Comparison of ENCODE assay signal across 19 cellular contexts in genomic region chr5:67510204-67510603, GRCh38.
DNase-seq lines count a peak whose midpoint lies in the region; ATAC-seq and TF ChIP-seq lines count a peak whose summit lies in the region.
"Had no signal": no experiment of that assay in that cellular context is flagged by ENCODE, and none has a peak within 500 bp of the region (broad histone marks: within the 10 kb centered on the region; RNA-seq: fewer than 3 reads in every experiment).

No MANE protein-coding gene starts in this region.

- no peaks in the 10 kb centered on the region for H3K36me3 ChIP-seq in DND-41 (ENCODE audit: insufficient read depth, low read length)
- no peaks in the 10 kb centered on the region for H3K36me3 ChIP-seq in mucosa of descending colon (ENCODE audit: low read depth)
- no peaks in the 10 kb centered on the region for H3K36me3 ChIP-seq in SJCRH30
- no peaks in the 10 kb centered on the region for H3K36me3 ChIP-seq in Peyer's patch

- H3K27ac ChIP-seq in DND-41 (ENCODE audit: low read length) (no peak overlapping the region), SJCRH30 (no peak overlapping the region), Peyer's patch (no peak overlapping the region)
- H3K27ac ChIP-seq: PC-9 had no signal

- POLR2A ChIA-PET in T-cell (lab: Charles Lee), result no interaction called here

- H4K20me1 ChIP-seq in DND-41 (ENCODE audit: insufficient read depth, low read length), result no peaks in the 10 kb centered on the region

- H3K9me3 ChIP-seq in DND-41 (ENCODE audit: insufficient read depth, low read length, severe bottlenecking) (no peaks in the 10 kb centered on the region), mucosa of descending colon (no peaks in the 10 kb centered on the region), SJCRH30 (replicated peaks) (no peaks in the 10 kb centered on the region), Peyer's patch (no peaks in the 10 kb centered on the region)

- DNase-seq in DMS53 (lab: John Stamatoyannopoulos, UW) (peak; percentile 49), DND-41 (no peak), T-cell (no peak), mucosa of descending colon (no peak), SJCRH30 (no peak), Peyer's patch (no peak), NCI-H82 (lab: John Stamatoyannopoulos, UW) (no peak)
- DNase-seq: Calu3; CD4-positive, alpha-beta T cell; DMS79 treated with DMSO at 0.1 percent for 48 hours; GOT3; KBM-7; NCI-H1417 treated with DMSO at 0.1 percent for 48 hours; NCI-H1930; NCI-H526 treated with DMSO at 0.1 percent for 48 hours; PC-9; Right ventricle myocardium superior had no signal

- TF ChIP-seq POLR2A in Peyer's patch (IDR thresholded peaks at IDR 0.05), result no peak

- no peak overlapping the region for H3K4me2 ChIP-seq in DND-41 (ENCODE audit: insufficient read depth, low read length)
- H3K4me2 ChIP-seq: PC-9 had no signal

- intact Hi-C loops in mucosa of descending colon (cut with DNase I, micrococcal nuclease), result no loop called here

- peaks cover 20% of the 10 kb centered on the region for H3K4me1 ChIP-seq in DND-41 (ENCODE audit: insufficient read depth, low read length)
- no peaks in the 10 kb centered on the region for H3K4me1 ChIP-seq in mucosa of descending colon (ENCODE audit: low read depth)
- no peaks in the 10 kb centered on the region for H3K4me1 ChIP-seq in SJCRH30
- H3K4me1 ChIP-seq in Peyer's patch, result no peaks in the 10 kb centered on the region

- no peak for TF ChIP-seq CTCF in DND-41 (IDR thresholded peaks at IDR 0.05; ENCODE audit: borderline replicate concordance, extremely low read depth, low read length, poor library complexity, severe bottlenecking)
- TF ChIP-seq CTCF in mucosa of descending colon (IDR thresholded peaks at IDR 0.05), result no peak
- TF ChIP-seq CTCF in Peyer's patch (IDR thresholded peaks at IDR 0.05), result no peak

- H3K4me3 ChIP-seq in DND-41 (ENCODE audit: low read depth in 1 of 2, low read length in 2 of 2) (no peak overlapping the region), mucosa of descending colon (no peak overlapping the region), SJCRH30 (no peak overlapping the region), Peyer's patch (no peak overlapping the region)
- H3K4me3 ChIP-seq: GM12878, PC-9 had no signal

- peak overlapping the region; percentile 16; the same call in 1 of the 2 replicates for H2AFZ ChIP-seq in DND-41 (ENCODE audit: low read depth, low read length)
- H2AFZ ChIP-seq: PC-9 had no signal

- peaks cover 0 to 10% (median 4%) of the 10 kb centered on the region in 3 donors for H3K9me3 Mint-ChIP-seq in T-cell

- peak overlapping the region; percentile 2 to 5 for H3K27ac Mint-ChIP-seq in T-cell
- H3K27ac Mint-ChIP-seq: B cell; CD4-positive, alpha-beta T cell had no signal

- H3K79me2 ChIP-seq in DND-41 (ENCODE audit: insufficient read depth, low read length), result no peaks in the 10 kb centered on the region

- H3K9ac ChIP-seq in DND-41 (ENCODE audit: low read depth, low read length), result no peak overlapping the region

- ATAC-seq in DND-41 (ENCODE audit: insufficient read depth, low read depth) (no peak), T-cell (replicated peaks in 1 of 4) (peak in 1 of 4 experiments; percentile 27), mucosa of descending colon (peak; percentile 85)
- ATAC-seq: GM12878 had no signal

- CTCF ChIA-PET in T-cell (lab: Charles Lee), result no interaction called here

- no peaks in the 10 kb centered on the region for H3K27me3 ChIP-seq in DND-41 (ENCODE audit: insufficient read depth, low read length, poor library complexity)
- H3K27me3 ChIP-seq in SJCRH30, result no peaks in the 10 kb centered on the region
- H3K27me3 ChIP-seq in Peyer's patch, result no peaks in the 10 kb centered on the region

- no peak overlapping the region for H3K4me3 Mint-ChIP-seq in T-cell
- H3K4me3 Mint-ChIP-seq: B cell; CD4-positive, alpha-beta T cell had no signal

- H3K27me3 Mint-ChIP-seq in T-cell, result no peaks in the 10 kb centered on the region
- H3K27me3 Mint-ChIP-seq: CD4-positive, alpha-beta T cell had no signal

- H3K4me1 Mint-ChIP-seq in T-cell, result peaks cover 43 to 50% (median 45%) of the 10 kb centered on the region in 3 donors

- no peaks in the 10 kb centered on the region for H3K36me3 Mint-ChIP-seq in T-cell
